12 cellular contexts compared by ENCODE assay signal in the genomic region with DNA sequence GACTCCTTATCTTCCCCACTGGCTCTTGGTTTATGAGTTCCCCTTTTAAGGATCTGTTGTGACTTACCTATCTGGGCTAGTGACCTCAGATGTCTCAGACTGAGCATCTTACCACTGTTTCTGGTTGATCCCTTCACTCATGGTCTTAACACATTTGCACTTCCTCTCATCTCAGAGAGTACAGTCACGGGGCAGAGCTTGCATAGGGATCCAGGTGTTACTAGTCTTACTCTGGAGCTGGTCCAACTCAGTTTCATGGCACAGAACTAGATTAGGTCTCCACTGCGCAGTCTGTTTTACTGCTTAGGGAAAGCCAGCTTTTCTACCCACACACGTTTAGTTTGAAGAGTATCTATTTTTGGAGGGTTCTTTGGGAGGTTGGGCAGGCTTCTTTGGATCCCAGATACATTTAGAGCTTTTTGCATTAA. TPM values are rescaled to one million over a fixed set of nuclear protein-coding genes. Genes with fewer than 3 reads are reported as not detected.
A peak's percentile ranks its signal among the peaks of the same experiment; 100 is the strongest.
DNase-seq lines count a peak whose midpoint lies in the region; ATAC-seq and TF ChIP-seq lines count a peak whose summit lies in the region.
"Had no signal": no experiment of that assay in that cellular context is flagged by ENCODE, and none has a peak within 500 bp of the region (broad histone marks: within the 10 kb centered on the region; RNA-seq: fewer than 3 reads in every experiment).

No MANE protein-coding gene starts in this region.

- no peak overlapping the region for H3K4me3 Mint-ChIP-seq in activated naive CD4-positive, alpha-beta T cell treated with anti-CD3 and anti-CD28 coated beads for 36 hours
- no peak overlapping the region for H3K4me3 Mint-ChIP-seq in mesothelial cell of epicardium
- H3K4me3 Mint-ChIP-seq: activated naive CD8-positive, alpha-beta T cell had no signal

- H3K9me3 Mint-ChIP-seq in activated naive CD4-positive, alpha-beta T cell treated with anti-CD3 and anti-CD28 coated beads for 36 hours = no peaks in the 10 kb centered on the region
- no peaks in the 10 kb centered on the region for H3K9me3 Mint-ChIP-seq in mesothelial cell of epicardium

- no peak for DNase-seq in activated naive CD4-positive, alpha-beta T cell treated with anti-CD3 and anti-CD28 coated beads for 36 hours
- no peak for DNase-seq in activated naive CD4-positive, alpha-beta T cell treated with anti-CD3 and anti-CD28 coated beads, Interleukin-2, amount 50 U/mL, for 16 hours
- DNase-seq in KBM-7 (peak; percentile 37), superior temporal gyrus (ENCODE audit: extremely low spot score) (peak; percentile 64), DMS53 (lab: John Stamatoyannopoulos, UW) (no peak), GM19238 (ENCODE audit: insufficient read length, low spot score) (no peak), mesothelial cell of epicardium (ENCODE audit: low spot score in 2 of 2, unreplicated experiment in 2 of 2) (no peak)
- DNase-seq: effector CD4-positive, alpha-beta T cell; pancreas; SHP77 had no signal

- H3K36me3 Mint-ChIP-seq in activated naive CD4-positive, alpha-beta T cell treated with anti-CD3 and anti-CD28 coated beads for 36 hours (ENCODE audit: low read depth) = peaks cover 10% of the 10 kb centered on the region
- H3K36me3 Mint-ChIP-seq in mesothelial cell of epicardium = peaks cover 45% of the 10 kb centered on the region
- H3K36me3 Mint-ChIP-seq: activated naive CD8-positive, alpha-beta T cell had no signal

- TF ChIP-seq CTCF in mesothelial cell of epicardium (IDR thresholded peaks at IDR 0.05; ENCODE audit: unreplicated experiment) = no peak

- H3K27ac Mint-ChIP-seq in activated naive CD4-positive, alpha-beta T cell treated with anti-CD3 and anti-CD28 coated beads for 36 hours = peak overlapping the region; percentile 33
- H3K27ac Mint-ChIP-seq in mesothelial cell of epicardium = no peak overlapping the region

- in situ Hi-C loops in KBM-7 (cut with MboI; ENCODE audit: low pct_unique_long_range_greater_than_20kb, low sequenced_read_pairs) = no loop called here

- peak; percentile 74 for ATAC-seq in HG02642 (IDR thresholded peaks at IDR 0.05; ENCODE audit: poor library complexity, unreplicated experiment)
- ATAC-seq: pancreas had no signal

- intact Hi-C loops in activated naive CD4-positive, alpha-beta T cell treated with anti-CD3 and anti-CD28 coated beads for 36 hours (cut with micrococcal nuclease) = no loop called here

- H3K4me1 Mint-ChIP-seq in activated naive CD4-positive, alpha-beta T cell treated with anti-CD3 and anti-CD28 coated beads for 36 hours (ENCODE audit: low read depth) = peaks cover 20% of the 10 kb centered on the region
- H3K4me1 Mint-ChIP-seq in mesothelial cell of epicardium = no peaks in the 10 kb centered on the region

- no peaks in the 10 kb centered on the region for H3K27me3 Mint-ChIP-seq in activated naive CD4-positive, alpha-beta T cell treated with anti-CD3 and anti-CD28 coated beads for 36 hours (ENCODE audit: low read depth)
- no peaks in the 10 kb centered on the region for H3K27me3 Mint-ChIP-seq in mesothelial cell of epicardium (ENCODE audit: low read depth)
- H3K27me3 Mint-ChIP-seq: activated naive CD8-positive, alpha-beta T cell had no signal

- CTCF ChIA-PET in activated naive CD4-positive, alpha-beta T cell treated with anti-CD3 and anti-CD28 coated beads for 36 hours (lab: Charles Lee) = interaction anchor here (1.4 to 1.6 kb wide), 3 partner anchors 9 to 188 kb away, joined by 4 read pairs; no protein-coding TSS in a partner anchor

RNA-seq across cellular contexts. Expression of a gene that starts 10.2 kb away (rescaled TPM):
- total RNA-seq in activated naive CD4-positive, alpha-beta T cell treated with anti-CD3 and anti-CD28 coated beads for 36 hours = 10 to 100 TPM; 63.3 to 66.8 TPM
- total RNA-seq in mesothelial cell of epicardium = 71.9 to 75.6 TPM (median 74.9 TPM) in 3 replicates

RNA-seq across cellular contexts. Expression of a gene that starts 20.3 kb away (rescaled TPM):
- total RNA-seq in activated naive CD4-positive, alpha-beta T cell treated with anti-CD3 and anti-CD28 coated beads for 36 hours = 1 to 10 TPM; 4.5 to 5.4 TPM
- total RNA-seq in mesothelial cell of epicardium = 9.2 to 13.0 TPM (median 10.8 TPM) in 3 replicates

RNA-seq across cellular contexts. Expression of a gene that starts 40.5 kb away (rescaled TPM):
- under 1 TPM in 1 of 2 experiments, not detected in 1; 0.10 TPM for total RNA-seq in activated naive CD4-positive, alpha-beta T cell treated with anti-CD3 and anti-CD28 coated beads for 36 hours
- total RNA-seq in mesothelial cell of epicardium = 0.40 to 0.50 TPM (median 0.49 TPM) in 3 replicates

RNA-seq across cellular contexts. Expression of a gene that starts 46.7 kb away (rescaled TPM):
- total RNA-seq in activated naive CD4-positive, alpha-beta T cell treated with anti-CD3 and anti-CD28 coated beads for 36 hours = 10 to 100 TPM; 45.3 to 47.5 TPM
- 54.5 to 58.7 TPM (median 55.7 TPM) in 3 replicates for total RNA-seq in mesothelial cell of epicardium

Comparison
In these comparisons a context has a peak if more than half of its experiments do, and no peak if none do; other contexts are left out.
1. DNase-seq: peak in KBM-7 (single experiment) and superior temporal gyrus (single experiment); none in activated naive CD4-positive, alpha-beta T cell treated with anti-CD3 and anti-CD28 coated beads for 36 hours (single experiment), activated naive CD4-positive, alpha-beta T cell treated with anti-CD3 and anti-CD28 coated beads, Interleukin-2, amount 50 U/mL, for 16 hours (single experiment), DMS53 (single experiment), GM19238 (single experiment) and mesothelial cell of epicardium (0 of 2).